ENCODE assay signal across 2 cellular contexts in genomic region chr6:147023581-147023980, GRCh38.
TF ChIP-seq lines count a peak whose summit lies in the region.

No MANE protein-coding gene starts in this region.

TF ChIP-seq in SK-N-SH treated with all-trans-retinoic acid at 6 μM for 48 hours, 23 proteins besides CTCF, POLR2A, EP300 and RAD21 (continued from another document):
- TF ChIP-seq TSHZ2 (CRISPR knock-in tag; IDR thresholded peaks at IDR 0.05): no peak
- TF ChIP-seq GLIS3 (CRISPR knock-in tag; IDR thresholded peaks at IDR 0.05): no peak
- TF ChIP-seq ZNF8 (CRISPR knock-in tag; IDR thresholded peaks at IDR 0.05): no peak
- no peak for TF ChIP-seq CSRNP3 (CRISPR knock-in tag; IDR thresholded peaks at IDR 0.05)
- TF ChIP-seq POU6F1 (CRISPR knock-in tag; IDR thresholded peaks at IDR 0.05; ENCODE audit: borderline replicate concordance, low read depth): no peak

TF ChIP-seq in WTC11, 78 proteins besides CTCF, POLR2A, EP300 and RAD21 (continued from another document):
- no peak for TF ChIP-seq ATF6 (CRISPR knock-in tag; IDR thresholded peaks at IDR 0.05)
- TF ChIP-seq MYBL2 (CRISPR knock-in tag; IDR thresholded peaks at IDR 0.05): no peak
- TF ChIP-seq MLX (CRISPR knock-in tag; IDR thresholded peaks at IDR 0.05): no peak
